ENCODE assay signal across 8 cellular contexts in genomic region chr6:26043389-26044139, GRCh38. TPM values are rescaled to one million over a fixed set of nuclear protein-coding genes. Genes with fewer than 3 reads are reported as not detected.
DNase-seq lines count a peak whose midpoint lies in the region; ATAC-seq, FAIRE-seq and TF ChIP-seq lines count a peak whose summit lies in the region.

No MANE protein-coding gene starts in this region.

- H3K36me3 ChIP-seq in BE2C (no peaks in the 10 kb centered on the region), RWPE2 (ENCODE audit: low read depth) (no peaks in the 10 kb centered on the region), parathyroid adenoma (ENCODE audit: control insufficient read depth, insufficient read depth, low read length) (no peaks in the 10 kb centered on the region)

- peak overlapping the region; percentile 99 for H3K27ac Mint-ChIP-seq in activated naive CD8-positive, alpha-beta T cell treated with anti-CD3 and anti-CD28 coated beads for 36 hours
- no peak overlapping the region for H3K27ac Mint-ChIP-seq in chondrocyte (ENCODE audit: unreplicated experiment)

- ATAC-seq in HG03439 (IDR thresholded peaks at IDR 0.05; ENCODE audit: unreplicated experiment) (peak; percentile 69), RWPE2 (ENCODE audit: low read depth) (peak; percentile 76)

- H3K4me1 ChIP-seq in BE2C (0 out of 2 replicates have a peak, but pooled peaks cover 2% of the 10 kb centered on the region), RWPE2 (ENCODE audit: insufficient read depth, poor library complexity, severe bottlenecking) (peaks cover 9% of the 10 kb centered on the region), parathyroid adenoma (no peaks in the 10 kb centered on the region)

- H2AFZ ChIP-seq in parathyroid adenoma, result peak overlapping the region; percentile 84

- peaks cover 31% of the 10 kb centered on the region for H3K4me1 Mint-ChIP-seq in activated naive CD8-positive, alpha-beta T cell treated with anti-CD3 and anti-CD28 coated beads for 36 hours
- peaks cover 3% of the 10 kb centered on the region for H3K4me1 Mint-ChIP-seq in chondrocyte (ENCODE audit: low read depth)

- peak overlapping the region; percentile 81 for H3K4me2 ChIP-seq in parathyroid adenoma (ENCODE audit: low read length)

- peak; percentile 94 for FAIRE-seq in GM19239 (lab: Jason Lieb, UNC)

- peak overlapping the region; percentile 70 for H3K4me3 ChIP-seq in BE2C (ENCODE audit: low read depth, low read length)
- H3K4me3 ChIP-seq in RWPE2 (ENCODE audit: severe bottlenecking), result peak overlapping the region; percentile 40
- peak overlapping the region; percentile 81 for H3K4me3 ChIP-seq in parathyroid adenoma (ENCODE audit: low read depth, low read length)

- H3K9me3 Mint-ChIP-seq in activated naive CD8-positive, alpha-beta T cell treated with anti-CD3 and anti-CD28 coated beads for 36 hours, result no peaks in the 10 kb centered on the region
- H3K9me3 Mint-ChIP-seq in chondrocyte (ENCODE audit: low read depth), result no peaks in the 10 kb centered on the region

- DNase-seq in BE2C (peak; percentile 63), GM19239 (ENCODE audit: insufficient read length, low spot score) (no peak), RWPE2 (ENCODE audit: low spot score) (no peak), glomerular endothelial cell (ENCODE audit: extremely low read depth, low read depth, low spot score) (peak; percentile 97), chondrocyte (ENCODE audit: low spot score) (no peak)
- DNase-seq in activated naive CD8-positive, alpha-beta T cell treated with anti-CD3 and anti-CD28 coated beads for 36 hours, result peak; percentile 73

- H3K27me3 Mint-ChIP-seq in activated naive CD8-positive, alpha-beta T cell treated with anti-CD3 and anti-CD28 coated beads for 36 hours, result peaks cover 10% of the 10 kb centered on the region
- H3K27me3 Mint-ChIP-seq in chondrocyte (ENCODE audit: low read depth), result no peaks in the 10 kb centered on the region

- no peak for TF ChIP-seq CTCF in BE2C (IDR thresholded peaks at IDR 0.05; ENCODE audit: low read depth, low read length)
- no peak for TF ChIP-seq CTCF in RWPE2 (IDR thresholded peaks at IDR 0.05; ENCODE audit: poor library complexity, severe bottlenecking)
- TF ChIP-seq CTCF in parathyroid adenoma (IDR thresholded peaks at IDR 0.05), result no peak
- TF ChIP-seq CTCF in chondrocyte (IDR thresholded peaks at IDR 0.05), result no peak

- peaks cover 6% of the 10 kb centered on the region for H3K36me3 Mint-ChIP-seq in activated naive CD8-positive, alpha-beta T cell treated with anti-CD3 and anti-CD28 coated beads for 36 hours
- H3K36me3 Mint-ChIP-seq in chondrocyte (ENCODE audit: low read depth), result no peaks in the 10 kb centered on the region

- H3K4me3 Mint-ChIP-seq in activated naive CD8-positive, alpha-beta T cell treated with anti-CD3 and anti-CD28 coated beads for 36 hours, result peak overlapping the region; percentile 88
- H3K4me3 Mint-ChIP-seq in chondrocyte (ENCODE audit: unreplicated experiment), result no peak overlapping the region

- no peaks in the 10 kb centered on the region for H3K79me2 ChIP-seq in parathyroid adenoma

- H3K9me3 ChIP-seq in BE2C (no peaks in the 10 kb centered on the region), RWPE2 (ENCODE audit: severe bottlenecking) (no peaks in the 10 kb centered on the region), parathyroid adenoma (ENCODE audit: control insufficient read depth, low read length) (no peaks in the 10 kb centered on the region)

- H3K27me3 ChIP-seq in BE2C (no peaks in the 10 kb centered on the region), RWPE2 (ENCODE audit: insufficient read depth, poor library complexity, severe bottlenecking) (no peaks in the 10 kb centered on the region), parathyroid adenoma (ENCODE audit: control insufficient read depth, insufficient read depth, low read length) (no peaks in the 10 kb centered on the region)

- no peak overlapping the region for H3K9ac ChIP-seq in parathyroid adenoma

- H3K27ac ChIP-seq in RWPE2 (ENCODE audit: poor library complexity, severe bottlenecking) (peak overlapping the region; percentile 91), parathyroid adenoma (peak overlapping the region; percentile 92)

RNA-seq across cellular contexts. Expression of gene HFE, which starts 43.7 kb away (rescaled TPM):
- not detected for polyA plus RNA-seq in BE2C (2012; ENCODE audit: insufficient read depth, insufficient read length, low read depth)
- under 1 TPM; 0.76 to 0.80 TPM for total RNA-seq in activated naive CD8-positive, alpha-beta T cell treated with anti-CD3 and anti-CD28 coated beads for 36 hours
- 3.4 and 4.7 TPM in 2 replicates for total RNA-seq in glomerular endothelial cell
- 6.1 to 7.5 TPM (median 6.4 TPM) in 3 replicates for total RNA-seq in chondrocyte

Comparison
In these comparisons a context has a peak if more than half of its experiments do, and no peak if none do; other contexts are left out.
1. DNase-seq: peak in BE2C (single experiment), activated naive CD8-positive, alpha-beta T cell treated with anti-CD3 and anti-CD28 coated beads for 36 hours (single experiment) and glomerular endothelial cell (single experiment); none in GM19239 (single experiment), RWPE2 (single experiment) and chondrocyte (single experiment).
2. Peak in every context shown above with its lines, with median percentiles within 50 percentile points of each other: H3K4me3 ChIP-seq.